In the genomic region with DNA sequence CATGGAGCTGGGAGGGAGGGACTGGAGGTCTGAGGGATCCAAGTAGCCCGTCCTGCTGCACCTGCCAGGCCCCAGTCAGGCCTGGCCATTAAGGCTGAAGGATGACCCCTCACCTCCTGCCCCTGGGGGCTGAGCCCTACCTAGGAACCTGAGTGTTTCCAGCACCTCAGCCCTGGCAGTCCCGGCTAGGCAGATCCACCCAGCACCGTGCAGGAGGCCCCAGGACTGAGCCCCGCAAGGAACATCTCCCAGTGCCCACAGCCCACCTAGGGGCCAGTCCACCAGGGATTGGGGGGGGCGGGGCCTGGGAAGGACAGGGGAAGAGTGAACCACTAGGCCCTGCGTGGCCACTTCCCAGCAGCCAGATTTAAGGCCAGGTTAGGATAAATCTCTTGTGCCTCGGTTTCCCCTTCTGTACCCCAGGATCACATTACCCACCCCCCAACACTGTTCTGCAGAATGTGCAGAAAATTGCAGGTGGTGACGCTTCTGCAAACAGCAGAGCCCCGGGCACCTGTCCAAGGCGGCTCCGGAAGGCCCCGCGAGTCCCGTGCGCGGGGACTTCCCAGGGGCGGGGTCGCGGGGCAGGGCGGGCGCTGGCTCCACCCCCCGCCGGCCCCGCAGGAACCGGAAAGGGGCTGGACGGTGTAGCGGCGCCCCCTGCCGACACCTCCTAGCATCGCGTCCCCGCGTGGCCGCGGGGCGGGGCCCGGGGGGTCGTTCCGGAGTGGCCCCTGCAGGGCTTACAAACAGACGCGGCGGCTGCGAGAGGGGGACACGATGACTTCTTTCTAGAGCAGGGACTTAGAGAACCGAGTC, we compare ENCODE assay signal across 8 cellular contexts. TPM values are rescaled to one million over a fixed set of nuclear protein-coding genes. Genes with fewer than 3 reads are reported as not detected.
DNase-seq lines count a peak whose midpoint lies in the region; ATAC-seq, FAIRE-seq and TF ChIP-seq lines count a peak whose summit lies in the region.

No MANE protein-coding gene starts in this region.

- peaks cover 24% of the 10 kb centered on the region for H3K4me1 ChIP-seq in keratinocyte (ENCODE audit: control insufficient read depth, extremely low read depth, insufficient read depth, low read length)

- in situ Hi-C loops in T47D (cut with HindIII; ENCODE audit: low pct_unique_long_range_greater_than_20kb, low sequenced_read_pairs): no loop called here

- dilution Hi-C loops in keratinocyte (cut with MboI; ENCODE audit: extremely low pct_ligation_motif_present, low sequenced_read_pairs): no loop called here

- H3K36me3 ChIP-seq in keratinocyte (ENCODE audit: control insufficient read depth in 2 of 2, extremely low read depth in 1 of 2, insufficient read depth in 2 of 2, low read length in 2 of 2): no peaks in the 10 kb centered on the region

- peak overlapping the region; percentile 56 for H3K4me2 ChIP-seq in keratinocyte (ENCODE audit: control insufficient read depth, extremely low read depth, insufficient read depth, low read depth, low read length)

- no peaks in the 10 kb centered on the region for H3K9me1 ChIP-seq in keratinocyte (ENCODE audit: control insufficient read depth, extremely low read depth, insufficient read depth, low read length)

- H3K4me3 ChIP-seq in keratinocyte (ENCODE audit: control insufficient read depth in 2 of 3, extremely low read depth in 1 of 3, insufficient read depth in 2 of 3, low read depth in 1 of 3, low read length in 3 of 3): peak overlapping the region in 2 of 3 experiments; percentile 18 to 34

- peaks cover 3% of the 10 kb centered on the region for H3K27me3 ChIP-seq in keratinocyte (ENCODE audit: control insufficient read depth, extremely low read depth, insufficient read depth, low read length)

- peak overlapping the region; percentile 6 for H2AFZ ChIP-seq in keratinocyte (ENCODE audit: control insufficient read depth, low read length)

- no peak for FAIRE-seq in keratinocyte (lab: Jason Lieb, UNC)

- peak; percentile 83 for ATAC-seq in HG02798 (IDR thresholded peaks at IDR 0.05; ENCODE audit: poor library complexity, unreplicated experiment)

- peak; percentile 91 for TF ChIP-seq CTCF in VCaP (conservative IDR thresholded peaks at IDR 0.05)
- TF ChIP-seq CTCF in keratinocyte (optimal IDR thresholded peaks at IDR 0.05 in 1 of 3, IDR thresholded peaks at IDR 0.05 in 1 of 3, conservative IDR thresholded peaks at IDR 0.05 in 1 of 3; ENCODE audit: extremely low read depth in 1 of 3, insufficient read depth in 2 of 3, low read length in 3 of 3): peak; percentile 65 to 87 (median 86)

- H3K27ac ChIP-seq in VCaP (peak overlapping the region; percentile 70), keratinocyte (ENCODE audit: control insufficient read depth, insufficient read depth, low read length) (no peak overlapping the region)

- no peaks in the 10 kb centered on the region for H4K20me1 ChIP-seq in keratinocyte (ENCODE audit: control insufficient read depth, extremely low read depth, insufficient read depth, low read length)

- H3K9ac ChIP-seq in keratinocyte (ENCODE audit: control insufficient read depth, extremely low read depth, insufficient read depth, low read length): no peak overlapping the region

- H3K79me2 ChIP-seq in keratinocyte (ENCODE audit: control insufficient read depth, insufficient read depth, low read length): no peaks in the 10 kb centered on the region

- no peaks in the 10 kb centered on the region for H3K9me3 ChIP-seq in keratinocyte (ENCODE audit: control insufficient read depth, low read depth, low read length)

- DNase-seq in NCI-H1417 (lab: John Stamatoyannopoulos, UW) (peak; percentile 58 to 74 (median 69)), NCI-H1417 treated with DMSO at 0.1 percent for 48 hours (lab: John Stamatoyannopoulos, UW) (no peak), NCI-H128 (lab: John Stamatoyannopoulos, UW; ENCODE audit: unreplicated experiment) (peak; percentile 30), T47D (ENCODE audit: low read depth in 1 of 2, low spot score in 1 of 2) (peak; percentile 71 to 74), keratinocyte (ENCODE audit: low read depth, low spot score) (no peak)
- DNase-seq in stimulated activated CD4-positive, alpha-beta T cell treated with anti-CD3 and anti-CD28 coated beads, Interleukin-15, amount 100 ng/mL, for 1 hour (ENCODE audit: low read depth in 1 of 2, low spot score in 1 of 2): peak; percentile 87 to 91

RNA-seq across cellular contexts. Expression of a gene that starts 55.9 kb away (rescaled TPM):
- 3.1 to 6.5 TPM (median 3.8 TPM) in 3 replicates for polyA plus RNA-seq in keratinocyte
- polyA plus RNA-seq in keratinocyte (2011; ENCODE audit: low read depth): 4.3 TPM
- 2.2 and 5.8 TPM in 2 replicates for polyA plus RNA-seq in keratinocyte (2011; cell fraction: cytosol; rRNA removed)
- polyA plus RNA-seq in keratinocyte (2011; cell fraction: nucleus; rRNA removed): 6.3 and 9.1 TPM in 2 replicates
- 8.8 and 10.9 TPM in 2 replicates for polyA plus RNA-seq in keratinocyte (2012; ENCODE audit: low replicate concordance)
- polyA minus RNA-seq in keratinocyte: 1.8 to 2.5 TPM (median 2.1 TPM) in 3 replicates
- 20.3 TPM for polyA minus RNA-seq in keratinocyte (2011; cell fraction: cytosol; rRNA and poly(A)+ RNA removed)
- polyA minus RNA-seq in keratinocyte (2011; cell fraction: nucleus; rRNA and poly(A)+ RNA removed): 7.9 and 10.7 TPM in 2 replicates

Comparison
In these comparisons a context has a peak if more than half of its experiments do, and no peak if none do; other contexts are left out.
1. DNase-seq: peak in NCI-H1417 (3 of 3), NCI-H128 (single experiment), T47D (2 of 2) and stimulated activated CD4-positive, alpha-beta T cell treated with anti-CD3 and anti-CD28 coated beads, Interleukin-15, amount 100 ng/mL, for 1 hour (2 of 2); none in NCI-H1417 treated with DMSO at 0.1 percent for 48 hours (single experiment) and keratinocyte (single experiment).